In genomic region chr2:95377724-95378123, GRCh38 we compare ENCODE assay signal across 17 cellular contexts. TPM values are rescaled to one million over a fixed set of nuclear protein-coding genes. Genes with fewer than 3 reads are reported as not detected.
DNase-seq lines count a peak whose midpoint lies in the region; ATAC-seq and TF ChIP-seq lines count a peak whose summit lies in the region.
"Had no signal": no experiment of that assay in that cellular context is flagged by ENCODE, and none has a peak within 500 bp of the region (broad histone marks: within the 10 kb centered on the region; RNA-seq: fewer than 3 reads in every experiment).

No MANE protein-coding gene starts in this region.

- TF ChIP-seq CTCF in RWPE2 (IDR thresholded peaks at IDR 0.05; ENCODE audit: poor library complexity, severe bottlenecking) (no peak), upper lobe of right lung (IDR thresholded peaks at IDR 0.05) (no peak)

- H2BK12ac ChIP-seq in neuronal stem cell (ENCODE audit: low read length) = no peak overlapping the region

- H3K23ac ChIP-seq in neuronal stem cell (ENCODE audit: low read depth, low read length, poor library complexity) = peak overlapping the region; percentile 53

- H3K27ac ChIP-seq in RWPE2 (ENCODE audit: poor library complexity, severe bottlenecking) = no peak overlapping the region
- H3K27ac ChIP-seq in neuronal stem cell (replicated peaks; ENCODE audit: low read length) = no peak overlapping the region
- H3K27ac ChIP-seq in upper lobe of right lung = no peak overlapping the region
- H3K27ac ChIP-seq: BLaER1 treated with 17β-estradiol and CSF1 and Interleukin-3, amounts not matched to agents 10 nM and 100 nM had no signal

- no peak overlapping the region for H4K8ac ChIP-seq in neuronal stem cell (ENCODE audit: low read depth, low read length)

- WGBS in neuronal stem cell (ENCODE audit: extremely low coverage in 2 of 2, insufficient read length in 2 of 2, insufficient replicate concordance in 1 of 2), 2 donors = no CpG with 5 or more reads among the region's 4 CpGs

- H2AK5ac ChIP-seq in neuronal stem cell (ENCODE audit: low read depth, low read length) = no peak overlapping the region

- intact Hi-C loops in upper lobe of right lung (cut with DNase I) = no loop called here
- intact Hi-C loops in activated naive CD4-positive, alpha-beta T cell treated with anti-CD3 and anti-CD28 coated beads for 36 hours (cut with micrococcal nuclease) = no loop called here

- H4K91ac ChIP-seq in neuronal stem cell (ENCODE audit: low read depth, low read length, poor library complexity) = no peak overlapping the region

- H3K4me1 Mint-ChIP-seq in activated naive CD4-positive, alpha-beta T cell treated with anti-CD3 and anti-CD28 coated beads for 36 hours (ENCODE audit: low read depth) = peaks cover 2% of the 10 kb centered on the region
- H3K4me1 Mint-ChIP-seq: B cell had no signal

- H3K27me3 ChIP-seq in RWPE2 (ENCODE audit: insufficient read depth, poor library complexity, severe bottlenecking) (no peaks in the 10 kb centered on the region), neuronal stem cell (ENCODE audit: control insufficient read depth in 3 of 3, insufficient read depth in 3 of 3, low read depth in 1 of 3, low read length in 3 of 3) (peaks cover 0 to 5% (median 3%) of the 10 kb centered on the region in 3 experiments), upper lobe of right lung (no peaks in the 10 kb centered on the region)
- H3K27me3 ChIP-seq: BLaER1 treated with 17β-estradiol and CSF1 and Interleukin-3, amounts not matched to agents 10 nM and 100 nM had no signal

- H3K36me3 ChIP-seq in RWPE2 (ENCODE audit: low read depth) (no peaks in the 10 kb centered on the region), neuronal stem cell (replicated peaks in 1 of 2; ENCODE audit: control insufficient read depth in 2 of 2, insufficient read depth in 2 of 2, low read length in 2 of 2) (no peaks in the 10 kb centered on the region), upper lobe of right lung (no peaks in the 10 kb centered on the region)
- H3K36me3 ChIP-seq: BLaER1 treated with 17β-estradiol and CSF1 and Interleukin-3, amounts not matched to agents 10 nM and 100 nM had no signal

- H2BK15ac ChIP-seq in neuronal stem cell (ENCODE audit: low read length) = no peak overlapping the region

- H2BK120ac ChIP-seq in neuronal stem cell (ENCODE audit: low read depth, low read length) = no peak overlapping the region

- no peak overlapping the region for H3K14ac ChIP-seq in neuronal stem cell (ENCODE audit: low read length)

- in situ Hi-C loops in G401 (cut with HindIII; ENCODE audit: low sequenced_read_pairs) = no loop called here

- no peak for ATAC-seq in RWPE2 (ENCODE audit: low read depth)
- ATAC-seq in upper lobe of right lung = no peak
- ATAC-seq: CD8-positive, alpha-beta T cell; GM23338; HCT116 had no signal

- H3K4me3 ChIP-seq in RWPE2 (ENCODE audit: severe bottlenecking) (no peak overlapping the region), neuronal stem cell (ENCODE audit: low read length in 2 of 2) (no peak overlapping the region), upper lobe of right lung (no peak overlapping the region)
- H3K4me3 ChIP-seq: BLaER1 treated with 17β-estradiol and CSF1 and Interleukin-3, amounts not matched to agents 10 nM and 100 nM; GM23338 had no signal

- peaks cover 4% of the 10 kb centered on the region for H3K27me3 Mint-ChIP-seq in activated naive CD4-positive, alpha-beta T cell treated with anti-CD3 and anti-CD28 coated beads for 36 hours (ENCODE audit: low read depth)

- no peak overlapping the region for H3K4me3 Mint-ChIP-seq in activated naive CD4-positive, alpha-beta T cell treated with anti-CD3 and anti-CD28 coated beads for 36 hours
- H3K4me3 Mint-ChIP-seq: B cell; CD8-positive, alpha-beta T cell; GM23338 had no signal

- H3K36me3 Mint-ChIP-seq in activated naive CD4-positive, alpha-beta T cell treated with anti-CD3 and anti-CD28 coated beads for 36 hours (ENCODE audit: low read depth) = no peaks in the 10 kb centered on the region
- H3K36me3 Mint-ChIP-seq: CD8-positive, alpha-beta T cell had no signal

- no peak overlapping the region for H2AFZ ChIP-seq in neuronal stem cell (ENCODE audit: low read length)
- H2AFZ ChIP-seq: GM23338 had no signal

- no peak overlapping the region for H3K4ac ChIP-seq in neuronal stem cell (ENCODE audit: low read length)

- no peak overlapping the region for H3K18ac ChIP-seq in neuronal stem cell (ENCODE audit: low read length)

- H3K9ac ChIP-seq in neuronal stem cell (ENCODE audit: low read depth, low read length, poor library complexity) = no peak overlapping the region
- H3K9ac ChIP-seq: BLaER1 treated with 17β-estradiol and CSF1 and Interleukin-3, amounts not matched to agents 10 nM and 100 nM had no signal

- H3K9me3 ChIP-seq in RWPE2 (ENCODE audit: severe bottlenecking) = no peaks in the 10 kb centered on the region
- H3K9me3 ChIP-seq in neuronal stem cell (replicated peaks in 1 of 2; ENCODE audit: control insufficient read depth in 2 of 2, insufficient read depth in 1 of 2, low read depth in 1 of 2, low read length in 2 of 2) = peaks cover 0 to 1% of the 10 kb centered on the region in 2 donors
- H3K9me3 ChIP-seq in upper lobe of right lung = no peaks in the 10 kb centered on the region
- H3K9me3 ChIP-seq: BLaER1 treated with 17β-estradiol and CSF1 and Interleukin-3, amounts not matched to agents 10 nM and 100 nM had no signal

- DNase-seq in RWPE2 (ENCODE audit: low spot score) = peak; percentile 20
- peak; percentile 32 for DNase-seq in islet precursor cell
- no peak for DNase-seq in neuronal stem cell (ENCODE audit: low spot score)
- peak; percentile 10 for DNase-seq in upper lobe of right lung
- DNase-seq in G401 (ENCODE audit: low spot score) = no peak
- DNase-seq in GDM1 (lab: John Stamatoyannopoulos, UW) = no peak
- no peak for DNase-seq in activated naive CD4-positive, alpha-beta T cell treated with anti-CD3 and anti-CD28 coated beads for 36 hours
- DNase-seq: Calu3; CD8-positive, alpha-beta T cell; DMS53; DND-41; GF-D8; IMR-90 had no signal

- H3K27ac Mint-ChIP-seq in activated naive CD4-positive, alpha-beta T cell treated with anti-CD3 and anti-CD28 coated beads for 36 hours = no peak overlapping the region
- H3K27ac Mint-ChIP-seq: B cell; CD8-positive, alpha-beta T cell; GM23338 had no signal

- no peak overlapping the region for H2BK5ac ChIP-seq in neuronal stem cell (ENCODE audit: low read length)

- CTCF ChIA-PET in activated naive CD4-positive, alpha-beta T cell treated with anti-CD3 and anti-CD28 coated beads for 36 hours (lab: Charles Lee) = interaction anchor here (0.6 kb wide), 1 partner anchor 37 kb away, joined by 3 read pairs; no protein-coding TSS in a partner anchor

- H3K79me1 ChIP-seq in neuronal stem cell (ENCODE audit: low read depth, low read length) = no peaks in the 10 kb centered on the region

- H3K4me2 ChIP-seq in neuronal stem cell (ENCODE audit: insufficient read depth, low read length, poor library complexity, severe bottlenecking) = no peak overlapping the region
- H3K4me2 ChIP-seq: BLaER1 treated with 17β-estradiol and CSF1 and Interleukin-3, amounts not matched to agents 10 nM and 100 nM; GM23338 had no signal

- no peaks in the 10 kb centered on the region for H3K9me3 Mint-ChIP-seq in activated naive CD4-positive, alpha-beta T cell treated with anti-CD3 and anti-CD28 coated beads for 36 hours
- H3K9me3 Mint-ChIP-seq: CD8-positive, alpha-beta T cell; GM23338 had no signal

- H3K4me1 ChIP-seq in RWPE2 (ENCODE audit: insufficient read depth, poor library complexity, severe bottlenecking) (no peaks in the 10 kb centered on the region), neuronal stem cell (ENCODE audit: control insufficient read depth in 2 of 2, insufficient read depth in 1 of 2, low read depth in 1 of 2, low read length in 2 of 2) (peaks cover 0 to 2% of the 10 kb centered on the region in 2 donors), upper lobe of right lung (no peaks in the 10 kb centered on the region)

RNA-seq across cellular contexts. Expression of gene FAHD2A, which starts 24.8 kb away (rescaled TPM):
- 19.9 TPM for polyA plus RNA-seq in neuronal stem cell (2013, experiment 1 of 2)
- 18.9 TPM for polyA plus RNA-seq in neuronal stem cell (2013, experiment 2 of 2)
- 22.8 TPM for total RNA-seq in upper lobe of right lung
- 50.9 and 65.5 TPM in 2 replicates for total RNA-seq in G401 (2014; rRNA removed; shearing (Covaris generic))
- total RNA-seq in activated naive CD4-positive, alpha-beta T cell treated with anti-CD3 and anti-CD28 coated beads for 36 hours = 10 to 100 TPM; 49.3 to 50.7 TPM

Comparison
In these comparisons a context has a peak if more than half of its experiments do, and no peak if none do; other contexts are left out.
1. DNase-seq: peak in RWPE2 (single experiment), islet precursor cell (single experiment) and upper lobe of right lung (single experiment); none in neuronal stem cell (single experiment), G401 (single experiment), GDM1 (single experiment) and activated naive CD4-positive, alpha-beta T cell treated with anti-CD3 and anti-CD28 coated beads for 36 hours (single experiment).